9 cellular contexts compared by ENCODE assay signal in the genomic region with DNA sequence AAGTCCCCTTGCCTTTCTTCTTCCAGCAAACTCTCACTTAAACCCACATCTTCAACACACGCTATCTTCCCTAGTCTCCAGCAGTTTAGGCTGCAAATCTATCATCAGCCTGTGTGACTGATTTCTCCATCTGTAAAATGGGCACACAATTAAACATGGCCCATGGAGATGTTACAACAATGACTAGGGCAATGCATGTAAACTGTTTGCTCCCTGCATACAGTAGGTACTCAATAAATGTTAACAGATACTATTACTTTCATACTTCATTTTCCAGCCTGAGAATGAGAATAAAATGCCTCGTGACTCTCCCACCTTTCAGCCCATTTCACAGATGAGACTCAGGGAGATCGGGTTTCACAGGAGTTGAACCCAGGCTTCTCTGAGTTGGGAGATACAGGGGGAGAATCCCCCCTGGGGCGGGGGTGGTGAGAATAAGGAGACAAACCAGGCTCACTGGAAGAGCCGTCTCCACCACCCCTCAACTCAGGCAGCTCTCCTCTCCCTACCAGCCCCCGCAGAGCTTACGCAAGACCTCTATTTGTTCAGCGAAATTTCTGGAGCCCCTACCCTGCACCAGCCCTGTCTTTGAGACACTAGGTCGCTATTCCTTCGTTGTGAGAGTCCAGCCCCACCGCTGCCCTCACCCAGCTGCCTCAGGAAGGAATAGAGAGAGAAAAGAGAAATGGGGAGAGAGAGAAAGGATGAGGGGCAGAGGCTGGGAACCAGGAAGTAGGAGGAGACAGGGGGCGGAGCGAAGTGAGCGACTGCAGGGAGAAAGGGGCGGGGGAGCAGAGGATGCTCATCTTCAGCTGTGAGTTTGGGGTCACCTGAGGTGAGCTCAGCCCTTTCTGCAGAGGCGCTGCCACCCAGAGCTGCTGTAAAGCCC. TPM values are rescaled to one million over a fixed set of nuclear protein-coding genes. Genes with fewer than 3 reads are reported as not detected.
A peak's percentile ranks its signal among the peaks of the same experiment; 100 is the strongest.
DNase-seq lines count a peak whose midpoint lies in the region; ATAC-seq and TF ChIP-seq lines count a peak whose summit lies in the region.
"Had no signal": no experiment of that assay in that cellular context is flagged by ENCODE, and none has a peak within 500 bp of the region (broad histone marks: within the 10 kb centered on the region; RNA-seq: fewer than 3 reads in every experiment).

No MANE protein-coding gene starts in this region.

- H3K79me2 ChIP-seq in OCI-LY7 (ENCODE audit: insufficient read depth, low read depth, low read length): no peaks in the 10 kb centered on the region

- no peaks in the 10 kb centered on the region for H3K9me3 Mint-ChIP-seq in activated T-helper 17 cell treated with anti-CD3 and anti-CD28 coated beads, Interleukin-2, amount 50 U/mL, for 72 hours
- H3K9me3 Mint-ChIP-seq: IgD-negative memory B cell had no signal

- peak overlapping the region; percentile 37 for H3K4me2 ChIP-seq in OCI-LY7 (ENCODE audit: low read length)

- H3K27ac Mint-ChIP-seq in activated T-helper 17 cell treated with anti-CD3 and anti-CD28 coated beads, Interleukin-2, amount 50 U/mL, for 72 hours: peak overlapping the region; percentile 68

- TF ChIP-seq POLR2A in suprapubic skin (IDR thresholded peaks at IDR 0.05): no peak

- no peak overlapping the region for H3K27ac ChIP-seq in OCI-LY7 (ENCODE audit: low read depth, low read length, poor library complexity, severe bottlenecking)
- H3K27ac ChIP-seq in suprapubic skin: no peak overlapping the region

- H3K4me3 ChIP-seq in OCI-LY7 (ENCODE audit: low read depth, low read length, poor library complexity, severe bottlenecking) (no peak overlapping the region), suprapubic skin (no peak overlapping the region)

- no peaks in the 10 kb centered on the region for H4K20me1 ChIP-seq in OCI-LY7 (ENCODE audit: insufficient read depth, low read length)

- H2AFZ ChIP-seq in OCI-LY7 (ENCODE audit: low read length): peak overlapping the region; percentile 50; the same call in 1 of the 2 replicates

- H3K4me1 Mint-ChIP-seq in activated T-helper 17 cell treated with anti-CD3 and anti-CD28 coated beads, Interleukin-2, amount 50 U/mL, for 72 hours: peaks cover 13% of the 10 kb centered on the region

- BruUV-seq in OCI-LY7 (replicated peaks; lab: Mats Ljungman, UMichigan): no TSS peak

- CTCF ChIA-PET in OCI-LY7 (lab: Charles Lee; ENCODE audit: unreplicated experiment): no interaction called here

- H3K27me3 ChIP-seq in suprapubic skin: no peaks in the 10 kb centered on the region

- H3K36me3 Mint-ChIP-seq in activated T-helper 17 cell treated with anti-CD3 and anti-CD28 coated beads, Interleukin-2, amount 50 U/mL, for 72 hours (ENCODE audit: low read depth): no peaks in the 10 kb centered on the region

- H3K9me2 ChIP-seq in OCI-LY7 (ENCODE audit: insufficient read depth, low read length): no peaks in the 10 kb centered on the region

- no peaks in the 10 kb centered on the region for H3K27me3 Mint-ChIP-seq in activated T-helper 17 cell treated with anti-CD3 and anti-CD28 coated beads, Interleukin-2, amount 50 U/mL, for 72 hours
- H3K27me3 Mint-ChIP-seq: IgD-negative memory B cell had no signal

- DNase-seq in OCI-LY7 (ENCODE audit: low spot score) (peak; percentile 61), hepatic stellate cell (ENCODE audit: low spot score) (peak; percentile 67), suprapubic skin (ENCODE audit: low spot score in 2 of 2) (no peak), COLO829 (ENCODE audit: low spot score) (no peak), COLO668 (lab: John Stamatoyannopoulos, UW; ENCODE audit: unreplicated experiment) (no peak)
- peak; percentile 60 for DNase-seq in stimulated activated CD4-positive, alpha-beta T cell treated with anti-CD3 and anti-CD28 coated beads, Interleukin-1b, Interleukin-23, amount 100 ng/mL, for 48 hours

- TF ChIP-seq CTCF in OCI-LY7 (conservative IDR thresholded peaks at IDR 0.05; ENCODE audit: low read length) (no peak), suprapubic skin (IDR thresholded peaks at IDR 0.05) (no peak)

- no peak for TF ChIP-seq EP300 in suprapubic skin (IDR thresholded peaks at IDR 0.05)

- ATAC-seq in GM19351 (IDR thresholded peaks at IDR 0.05; ENCODE audit: unreplicated experiment): peak; percentile 55
- ATAC-seq in activated T-helper 17 cell treated with anti-CD3 and anti-CD28 coated beads, Interleukin-2, amount 50 U/mL, for 72 hours (replicated peaks): peak; percentile 79

- H3K4me1 ChIP-seq in OCI-LY7 (ENCODE audit: insufficient read depth, low read length, poor library complexity, severe bottlenecking) (peaks cover 23% of the 10 kb centered on the region), suprapubic skin (peaks cover 36% of the 10 kb centered on the region)

- H3K36me3 ChIP-seq in OCI-LY7 (ENCODE audit: insufficient read depth, low read length) (no peaks in the 10 kb centered on the region), suprapubic skin (no peaks in the 10 kb centered on the region)

- WGBS in suprapubic skin: 59% methylated on average over 16 of the region's 16 CpGs

- H3K4me3 Mint-ChIP-seq in activated T-helper 17 cell treated with anti-CD3 and anti-CD28 coated beads, Interleukin-2, amount 50 U/mL, for 72 hours: peak overlapping the region; percentile 39
- H3K4me3 Mint-ChIP-seq: IgD-negative memory B cell had no signal

- intact Hi-C loops in OCI-LY7 (cut with micrococcal nuclease; ENCODE audit: unreplicated experiment): no loop called here

- POLR2A ChIA-PET in OCI-LY7 (lab: Charles Lee): interaction anchor here (0.7 kb wide), 1 partner anchor 1844 kb away, joined by 3 read pairs; no protein-coding TSS in a partner anchor

- H3K9me3 ChIP-seq in OCI-LY7 (ENCODE audit: low read length) (no peaks in the 10 kb centered on the region), suprapubic skin (no peaks in the 10 kb centered on the region)

RNA-seq across cellular contexts. Expression of a gene that starts 42.1 kb away (rescaled TPM):
- total RNA-seq in OCI-LY7 (2014; rRNA removed; shearing (Covaris generic)): not detected in 2 replicates
- total RNA-seq in OCI-LY7 (2022): 0.21 TPM in 1 of 2 replicates, not detected in the other
- total RNA-seq in activated T-helper 17 cell treated with anti-CD3 and anti-CD28 coated beads, Interleukin-2, amount 50 U/mL, for 72 hours: 1 to 10 TPM in 1 of 2 donors, under 1 TPM in 1; 0.50 to 1.2 TPM
- total RNA-seq in suprapubic skin: 1 to 10 TPM in 3 of 4 donors, under 1 TPM in 1; 0.97 to 5.1 (median 2.1) TPM

RNA-seq across cellular contexts. Expression of a gene that starts 50.6 kb away (rescaled TPM):
- 13.5 and 14.3 TPM in 2 replicates for total RNA-seq in OCI-LY7 (2014; rRNA removed; shearing (Covaris generic))
- 49.9 and 57.3 TPM in 2 replicates for total RNA-seq in OCI-LY7 (2022)
- 10 to 100 TPM; 26.8 to 54.2 TPM for total RNA-seq in activated T-helper 17 cell treated with anti-CD3 and anti-CD28 coated beads, Interleukin-2, amount 50 U/mL, for 72 hours
- 10 to 100 TPM in 1 of 4 donors, 1 to 10 TPM in 3; 2.3 to 13.4 (median 5.4) TPM for total RNA-seq in suprapubic skin

Comparison
In these comparisons a context has a peak if more than half of its experiments do, and no peak if none do; other contexts are left out.
1. DNase-seq: peak in OCI-LY7 (single experiment), hepatic stellate cell (single experiment) and stimulated activated CD4-positive, alpha-beta T cell treated with anti-CD3 and anti-CD28 coated beads, Interleukin-1b, Interleukin-23, amount 100 ng/mL, for 48 hours (single experiment); none in suprapubic skin (0 of 2), COLO829 (single experiment) and COLO668 (single experiment).